In the genomic region with DNA sequence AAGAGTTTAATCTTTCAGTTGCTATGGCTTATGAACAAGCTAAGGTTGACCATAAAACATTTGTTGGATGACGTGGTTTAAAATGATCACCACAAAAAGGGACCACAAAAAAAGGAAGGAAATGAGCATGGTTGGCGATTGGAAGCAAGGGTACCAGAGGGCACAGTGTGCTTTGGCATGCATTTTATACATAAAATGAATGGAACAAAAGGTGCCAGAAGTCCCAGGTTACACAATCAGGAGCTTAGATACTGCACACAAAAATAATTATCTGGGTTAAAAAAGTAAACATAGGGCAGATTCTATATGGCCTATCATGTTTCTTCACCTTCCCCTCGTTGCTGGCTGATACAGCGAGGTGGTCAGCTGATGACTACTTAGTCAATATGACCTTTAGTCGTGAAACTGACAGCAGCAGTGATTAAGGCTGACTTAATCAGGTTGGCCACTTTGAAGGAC, we compare ENCODE assay signal across 8 cellular contexts. TPM values are rescaled to one million over a fixed set of nuclear protein-coding genes. Genes with fewer than 3 reads are reported as not detected.
DNase-seq lines count a peak whose midpoint lies in the region; ATAC-seq, FAIRE-seq and TF ChIP-seq lines count a peak whose summit lies in the region.

No MANE protein-coding gene starts in this region.

- H3K27ac ChIP-seq in A549, result no peak overlapping the region; a peak in 1 of 6 replicates
- peak overlapping the region; percentile 55 for H3K27ac ChIP-seq in GM23248
- no peak overlapping the region for H3K27ac ChIP-seq in RWPE1
- H3K27ac ChIP-seq in coronary artery, result peak overlapping the region in 1 of 2 donors; percentile 53

- no peak for TF ChIP-seq POLR2A in A549 (IDR thresholded peaks at IDR 0.05; ENCODE audit: low read length)

- no peaks in the 10 kb centered on the region; the same call in 1 of the 2 replicates for H4K20me1 ChIP-seq in GM23248 (ENCODE audit: insufficient read depth)

- H3K4me3 ChIP-seq in A549 (no peak overlapping the region), GM23248 (0 out of 2 replicates have a peak overlapping the region, but pooled peaks have one; percentile 13), coronary artery (no peak overlapping the region)

- peaks cover 48% of the 10 kb centered on the region for H3K36me3 ChIP-seq in GM23248 (ENCODE audit: low read depth)

- H3F3A ChIP-seq in GM23248 (ENCODE audit: insufficient read depth), result peaks cover 50% of the 10 kb centered on the region

- POLR2A ChIA-PET in A549 (lab: Yijun Ruan, JAX), result no interaction called here
- POLR2A ChIA-PET in RWPE1 (lab: Yijun Ruan, JAX; ENCODE audit: low non-redundant PET), result no interaction called here

- TF ChIP-seq RAD21 in A549 (conservative IDR thresholded peaks at IDR 0.05 in 1 of 2, IDR thresholded peaks at IDR 0.05 in 1 of 2), result no peak

- peaks cover 21% of the 10 kb centered on the region for H3K4me1 ChIP-seq in A549
- peaks cover 39% of the 10 kb centered on the region for H3K4me1 ChIP-seq in GM23248 (ENCODE audit: insufficient read depth)

- no peak overlapping the region for H2AFZ ChIP-seq in GM23248

- DNase-seq in A549 (ENCODE audit: low read depth in 1 of 2, low spot score in 1 of 2) (no peak), GM23248 (peak; percentile 54), RWPE1 (ENCODE audit: low spot score) (peak; percentile 22), left ventricle myocardium superior (no peak), coronary artery (ENCODE audit: low spot score) (no peak)
- no peak for DNase-seq in stimulated activated CD4-positive, alpha-beta T cell treated with anti-CD3 and anti-CD28 coated beads, Interleukin-2, amount 100 ng/mL, for 24 hours

- FAIRE-seq in A549 (lab: Jason Lieb, UNC), result no peak

- H3K27me3 ChIP-seq in GM23248 (replicated peaks; ENCODE audit: insufficient read depth), result no peaks in the 10 kb centered on the region

- CTCF ChIA-PET in A549 (lab: Yijun Ruan, JAX), result no interaction called here
- CTCF ChIA-PET in RWPE1 (lab: Yijun Ruan, JAX), result interaction anchor here (0.6 to 0.7 kb wide), 2 partner anchors 56 to 1569 kb away, joined by 3 to 4 read pairs; no protein-coding TSS in a partner anchor

- H3K9ac ChIP-seq in GM23248, result no peak overlapping the region; the same call in 1 of the 2 replicates

- H3K4me2 ChIP-seq in A549 (peak overlapping the region; percentile 40), GM23248 (ENCODE audit: unreplicated experiment) (peak overlapping the region; percentile 24)

- no peaks in the 10 kb centered on the region for H3K9me2 ChIP-seq in GM23248 (ENCODE audit: insufficient read depth)

- in situ Hi-C loops in GM23248 (cut with MboI), result no loop called here

- no peak for TF ChIP-seq EP300 in A549 (IDR thresholded peaks at IDR 0.05)

- TF ChIP-seq CTCF in A549 (IDR thresholded peaks at IDR 0.05), result no peak
- no peak for TF ChIP-seq CTCF in RWPE1 (conservative IDR thresholded peaks at IDR 0.05; ENCODE audit: low read depth)
- no peak for TF ChIP-seq CTCF in coronary artery (IDR thresholded peaks at IDR 0.05)

- ATAC-seq in A549 (peak; percentile 56 to 63; a peak in 3 of 6 replicates), left ventricle myocardium superior (peak; percentile 50), HG02938 (IDR thresholded peaks at IDR 0.05; ENCODE audit: unreplicated experiment) (no peak), GM18870 (IDR thresholded peaks at IDR 0.05; ENCODE audit: unreplicated experiment) (no peak)

- WGBS in A549 (ENCODE audit: missing lambda C conversion rate), result 44% methylated on average over 5 of the region's 5 CpGs
- 54% methylated on average over 5 of the region's 5 CpGs for WGBS in GM23248 (ENCODE audit: low coverage in 1 of 2, low lambda C conversion rate in 2 of 2, missing lambda C conversion rate in 2 of 2), 2 experiments

- intact Hi-C loops in left ventricle myocardium superior (cut with micrococcal nuclease), result no loop called here

- no peaks in the 10 kb centered on the region for H3K9me3 ChIP-seq in A549
- H3K9me3 ChIP-seq in GM23248 (ENCODE audit: low read depth), result no peaks in the 10 kb centered on the region

- H3K79me2 ChIP-seq in GM23248 (ENCODE audit: insufficient read depth), result 0 out of 2 replicates have a peak, but pooled peaks cover 4% of the 10 kb centered on the region

TF ChIP-seq in A549, 52 proteins besides CTCF, POLR2A, EP300 and RAD21:
- TF ChIP-seq RARB (CRISPR knock-in tag; IDR thresholded peaks at IDR 0.05) (no peak), JUN (IDR thresholded peaks at IDR 0.05) (no peak), CBX2 (IDR thresholded peaks at IDR 0.05; ENCODE audit: borderline replicate concordance, low read depth) (no peak), ESRRA (IDR thresholded peaks at IDR 0.05; ENCODE audit: borderline replicate concordance, low read length) (no peak), FOXS1 (CRISPR knock-in tag; IDR thresholded peaks at IDR 0.05) (no peak), RCOR1 (IDR thresholded peaks at IDR 0.05; ENCODE audit: low read depth, low read length) (no peak), ZSCAN20 (CRISPR knock-in tag; IDR thresholded peaks at IDR 0.05) (no peak), ZNF302 (CRISPR knock-in tag; IDR thresholded peaks at IDR 0.05) (no peak), SMC3 (IDR thresholded peaks at IDR 0.05) (no peak), BHLHE40 (IDR thresholded peaks at IDR 0.05; ENCODE audit: low read depth, low read length) (no peak), HOXB5 (CRISPR knock-in tag; IDR thresholded peaks at IDR 0.05) (no peak), NPAS2 (CRISPR knock-in tag; IDR thresholded peaks at IDR 0.05; ENCODE audit: borderline replicate concordance) (no peak), HOXB13 (CRISPR knock-in tag; IDR thresholded peaks at IDR 0.05; ENCODE audit: low read depth) (no peak), ZC3H11A (IDR thresholded peaks at IDR 0.05) (no peak), HDAC2 (IDR thresholded peaks at IDR 0.05) (no peak)
- TF ChIP-seq, protein P1, sequence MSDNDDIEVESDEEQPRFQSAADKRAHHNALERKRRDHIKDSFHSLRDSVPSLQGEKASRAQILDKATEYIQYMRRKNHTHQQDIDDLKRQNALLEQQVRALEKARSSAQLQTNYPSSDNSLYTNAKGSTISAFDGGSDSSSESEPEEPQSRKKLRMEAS (IDR thresholded peaks at IDR 0.05), result no peak
- TF ChIP-seq, protein P2, sequence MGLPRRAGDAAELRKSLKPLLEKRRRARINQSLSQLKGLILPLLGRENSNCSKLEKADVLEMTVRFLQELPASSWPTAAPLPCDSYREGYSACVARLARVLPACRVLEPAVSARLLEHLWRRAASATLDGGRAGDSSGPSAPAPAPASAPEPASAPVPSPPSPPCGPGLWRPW (IDR thresholded peaks at IDR 0.05), result no peak
- TF ChIP-seq, protein P3, sequence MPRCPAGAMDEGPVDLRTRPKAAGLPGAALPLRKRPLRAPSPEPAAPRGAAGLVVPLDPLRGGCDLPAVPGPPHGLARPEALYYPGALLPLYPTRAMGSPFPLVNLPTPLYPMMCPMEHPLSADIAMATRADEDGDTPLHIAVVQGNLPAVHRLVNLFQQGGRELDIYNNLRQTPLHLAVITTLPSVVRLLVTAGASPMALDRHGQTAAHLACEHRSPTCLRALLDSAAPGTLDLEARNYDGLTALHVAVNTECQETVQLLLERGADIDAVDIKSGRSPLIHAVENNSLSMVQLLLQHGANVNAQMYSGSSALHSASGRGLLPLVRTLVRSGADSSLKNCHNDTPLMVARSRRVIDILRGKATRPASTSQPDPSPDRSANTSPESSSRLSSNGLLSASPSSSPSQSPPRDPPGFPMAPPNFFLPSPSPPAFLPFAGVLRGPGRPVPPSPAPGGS (IDR thresholded peaks at IDR 0.05), result no peak
- TF ChIP-seq, protein P4, sequence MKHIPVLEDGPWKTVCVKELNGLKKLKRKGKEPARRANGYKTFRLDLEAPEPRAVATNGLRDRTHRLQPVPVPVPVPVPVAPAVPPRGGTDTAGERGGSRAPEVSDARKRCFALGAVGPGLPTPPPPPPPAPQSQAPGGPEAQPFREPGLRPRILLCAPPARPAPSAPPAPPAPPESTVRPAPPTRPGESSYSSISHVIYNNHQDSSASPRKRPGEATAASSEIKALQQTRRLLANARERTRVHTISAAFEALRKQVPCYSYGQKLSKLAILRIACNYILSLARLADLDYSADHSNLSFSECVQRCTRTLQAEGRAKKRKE (CRISPR knock-in tag; IDR thresholded peaks at IDR 0.05; ENCODE audit: low read depth), result no peak
TF ChIP-seq in A549: peak in this region for 0.

RNA-seq across cellular contexts. Expression of a gene that starts 50.7 kb away (rescaled TPM):
- polyA plus RNA-seq in A549 (2011; rRNA removed) (141 and 194 TPM in 2 replicates), A549 (2017; fragmentation: RNase III; extraction: RNeasy Plus Mini Kit Qiagen cat#74134 plus additional on column Dnase treatment) (64.5 to 73.3 TPM (median 68.1 TPM) in 3 replicates), GM23248 (2016; fragmentation: Nextera tagmentation; extraction: Ambion mirVana) (65.6 and 67.9 TPM in 2 replicates)
- 66.2 and 70.1 TPM in 2 replicates for polyA plus RNA-seq in A549 (2012; cell fraction: cytosol; rRNA removed)
- 46.8 and 61.2 TPM in 2 replicates for polyA plus RNA-seq in A549 (2012; cell fraction: nucleus; rRNA removed)
- 160 and 171 TPM in 2 replicates for polyA minus RNA-seq in A549 (2011; rRNA and poly(A)+ RNA removed)
- total RNA-seq in GM23248 (2014; rRNA removed; shearing (Covaris generic)), result 70.0 and 70.1 TPM in 2 replicates
- 49.4 TPM for total RNA-seq in left ventricle myocardium superior

RNA-seq across cellular contexts. Expression of a gene that starts 58.8 kb away (rescaled TPM):
- polyA plus RNA-seq in A549 (2011; rRNA removed), result 8.3 and 9.8 TPM in 2 replicates
- 2.6 and 3.5 TPM in 2 replicates for polyA plus RNA-seq in A549 (2012; cell fraction: cytosol; rRNA removed)
- polyA plus RNA-seq in A549 (2012; cell fraction: nucleus; rRNA removed), result 7.3 TPM in 2 replicates
- 6.0 to 7.2 TPM (median 6.5 TPM) in 3 replicates for polyA plus RNA-seq in A549 (2017; fragmentation: RNase III; extraction: RNeasy Plus Mini Kit Qiagen cat#74134 plus additional on column Dnase treatment)
- polyA minus RNA-seq in A549 (2011; rRNA and poly(A)+ RNA removed), result 10.3 and 12.7 TPM in 2 replicates
- total RNA-seq in GM23248 (2014; rRNA removed; shearing (Covaris generic)), result 13.3 and 21.2 TPM in 2 replicates
- 5.7 and 7.8 TPM in 2 replicates for polyA plus RNA-seq in GM23248 (2016; fragmentation: Nextera tagmentation; extraction: Ambion mirVana)
- total RNA-seq in left ventricle myocardium superior, result 37.8 TPM

Comparison
In these comparisons a context has a peak if more than half of its experiments do, and no peak if none do; other contexts are left out.
1. ATAC-seq: peak in A549 (2 of 2) and left ventricle myocardium superior (single experiment); none in HG02938 (single experiment) and GM18870 (single experiment).
2. DNase-seq: peak in GM23248 (single experiment) and RWPE1 (single experiment); none in A549 (0 of 2), left ventricle myocardium superior (single experiment), stimulated activated CD4-positive, alpha-beta T cell treated with anti-CD3 and anti-CD28 coated beads, Interleukin-2, amount 100 ng/mL, for 24 hours (0 of 2) and coronary artery (single experiment).